8 cellular contexts compared by ENCODE assay signal in genomic region chr17:73165616-73166404, GRCh38. TPM values are rescaled to one million over a fixed set of nuclear protein-coding genes. Genes with fewer than 3 reads are reported as not detected.
DNase-seq lines count a peak whose midpoint lies in the region; ATAC-seq and TF ChIP-seq lines count a peak whose summit lies in the region.

No MANE protein-coding gene starts in this region.

- no peaks in the 10 kb centered on the region for H3K9me3 Mint-ChIP-seq in activated CD4-positive, alpha-beta T cell treated with anti-CD3 and anti-CD28 coated beads, Interleukin-2, amount 10 ng/mL, durations not matched to agents 7 days and 5 days
- H3K9me3 Mint-ChIP-seq in activated naive CD8-positive, alpha-beta T cell treated with anti-CD3 and anti-CD28 coated beads for 36 hours: no peaks in the 10 kb centered on the region

- DNase-seq in activated CD4-positive, alpha-beta T cell treated with anti-CD3 and anti-CD28 coated beads, Interleukin-2, amount 10 ng/mL, durations not matched to agents 7 days and 5 days: no peak
- DNase-seq in activated CD4-positive, alpha-beta T cell treated with anti-CD3 and anti-CD28 coated beads, Interleukin-2, amount 50 U/mL, for 1 hour: no peak
- no peak for DNase-seq in activated naive CD8-positive, alpha-beta T cell treated with anti-CD3 and anti-CD28 coated beads for 36 hours
- DNase-seq in iPS-NIHi11 (ENCODE audit: low spot score) (peak; percentile 33), testis (no peak), NAMALWA (ENCODE audit: low spot score) (no peak)

- H3K9me3 ChIP-seq in testis: no peaks in the 10 kb centered on the region

- H3K36me3 ChIP-seq in testis (ENCODE audit: low read depth, missing control alignments): no peaks in the 10 kb centered on the region

- peaks cover 7% of the 10 kb centered on the region for H3K4me1 ChIP-seq in testis

- intact Hi-C loops in testis (cut with DNase I; ENCODE audit: low total_unique reads): loop anchor here (10.0 kb wide), 1 partner anchor 171 kb away; no protein-coding TSS in a partner anchor

- CTCF ChIA-PET in activated CD4-positive, alpha-beta T cell treated with anti-CD3 and anti-CD28 coated beads, Interleukin-2, amount 10 ng/mL, durations not matched to agents 7 days and 5 days (lab: Charles Lee): interaction anchor here (0.6 to 1.5 kb wide), 6 partner anchors 12 to 146 kb away, joined by 3 read pairs; partner anchors contain the start of gene CDC42EP4

- ATAC-seq in HG02763 (IDR thresholded peaks at IDR 0.05; ENCODE audit: unreplicated experiment) (no peak), HG03378 (IDR thresholded peaks at IDR 0.05; ENCODE audit: unreplicated experiment) (no peak)

- peaks cover 32% of the 10 kb centered on the region for H3K4me1 Mint-ChIP-seq in activated CD4-positive, alpha-beta T cell treated with anti-CD3 and anti-CD28 coated beads, Interleukin-2, amount 10 ng/mL, durations not matched to agents 7 days and 5 days
- peaks cover 34% of the 10 kb centered on the region for H3K4me1 Mint-ChIP-seq in activated naive CD8-positive, alpha-beta T cell treated with anti-CD3 and anti-CD28 coated beads for 36 hours

- H3K36me3 Mint-ChIP-seq in activated CD4-positive, alpha-beta T cell treated with anti-CD3 and anti-CD28 coated beads, Interleukin-2, amount 10 ng/mL, durations not matched to agents 7 days and 5 days (ENCODE audit: low read depth): no peaks in the 10 kb centered on the region
- H3K36me3 Mint-ChIP-seq in activated naive CD8-positive, alpha-beta T cell treated with anti-CD3 and anti-CD28 coated beads for 36 hours: no peaks in the 10 kb centered on the region

- TF ChIP-seq CTCF in testis (IDR thresholded peaks at IDR 0.05): no peak

- no peak overlapping the region for H3K27ac ChIP-seq in testis

- no peaks in the 10 kb centered on the region for H3K27me3 ChIP-seq in testis

- H3K4me3 Mint-ChIP-seq in activated CD4-positive, alpha-beta T cell treated with anti-CD3 and anti-CD28 coated beads, Interleukin-2, amount 10 ng/mL, durations not matched to agents 7 days and 5 days: peak overlapping the region; percentile 59
- H3K4me3 Mint-ChIP-seq in activated naive CD8-positive, alpha-beta T cell treated with anti-CD3 and anti-CD28 coated beads for 36 hours: peak overlapping the region; percentile 63

- H3K4me3 ChIP-seq in testis: peak overlapping the region; percentile 26 to 53

- no peak overlapping the region for H3K27ac Mint-ChIP-seq in activated CD4-positive, alpha-beta T cell treated with anti-CD3 and anti-CD28 coated beads, Interleukin-2, amount 10 ng/mL, durations not matched to agents 7 days and 5 days
- H3K27ac Mint-ChIP-seq in activated naive CD8-positive, alpha-beta T cell treated with anti-CD3 and anti-CD28 coated beads for 36 hours: no peak overlapping the region

- no peak for TF ChIP-seq POLR2A in testis (IDR thresholded peaks at IDR 0.05)

- POLR2A ChIA-PET in activated CD4-positive, alpha-beta T cell treated with anti-CD3 and anti-CD28 coated beads, Interleukin-2, amount 10 ng/mL, durations not matched to agents 7 days and 5 days (lab: Charles Lee): no interaction called here

- WGBS in testis, 2 donors: 1 to 3% methylated on average over 21 to 51 of the region's 51 CpGs

- peaks cover 72% of the 10 kb centered on the region for H3K27me3 Mint-ChIP-seq in activated CD4-positive, alpha-beta T cell treated with anti-CD3 and anti-CD28 coated beads, Interleukin-2, amount 10 ng/mL, durations not matched to agents 7 days and 5 days
- peaks cover 84% of the 10 kb centered on the region for H3K27me3 Mint-ChIP-seq in activated naive CD8-positive, alpha-beta T cell treated with anti-CD3 and anti-CD28 coated beads for 36 hours

RNA-seq across cellular contexts. Expression of gene SSTR2, which starts 1.0 kb away (rescaled TPM):
- total RNA-seq in activated CD4-positive, alpha-beta T cell treated with anti-CD3 and anti-CD28 coated beads, Interleukin-2, amount 10 ng/mL, durations not matched to agents 7 days and 5 days: not detected
- under 1 TPM; 0.04 to 0.16 TPM for total RNA-seq in activated naive CD8-positive, alpha-beta T cell treated with anti-CD3 and anti-CD28 coated beads for 36 hours
- total RNA-seq in testis: under 1 TPM; 0.25 to 0.31 TPM
- polyA plus RNA-seq in testis (ENCODE audit: insufficient read depth, low read depth, low replicate concordance): 0.29 TPM

RNA-seq across cellular contexts. Expression of gene COG1, which starts 27.0 kb away (rescaled TPM):
- 10 to 100 TPM; 29.2 to 32.5 TPM for total RNA-seq in activated CD4-positive, alpha-beta T cell treated with anti-CD3 and anti-CD28 coated beads, Interleukin-2, amount 10 ng/mL, durations not matched to agents 7 days and 5 days
- total RNA-seq in activated naive CD8-positive, alpha-beta T cell treated with anti-CD3 and anti-CD28 coated beads for 36 hours: 10 to 100 TPM; 23.4 to 27.7 TPM
- total RNA-seq in testis: 10 to 100 TPM; 56.3 to 58.3 TPM
- polyA plus RNA-seq in testis (ENCODE audit: insufficient read depth, low read depth, low replicate concordance): 61.8 TPM
